30 cellular contexts compared by ENCODE assay signal in genomic region chrY:19947702-19948101, GRCh38.
"Had no signal": no experiment of that assay in that cellular context is flagged by ENCODE, and none has a peak within 500 bp of the region (broad histone marks: within the 10 kb centered on the region; RNA-seq: fewer than 3 reads in every experiment).

No MANE protein-coding gene starts in this region.

- H3K36me3 ChIP-seq: ovary, spleen, stomach, thoracic aorta, thyroid gland, tibial nerve, upper lobe of left lung, vagina had no signal

- H3K79me2 ChIP-seq: parathyroid adenoma had no signal

- H3K36me3 Mint-ChIP-seq: naive thymus-derived CD8-positive, alpha-beta T cell; natural killer cell treated with Interleukin-12 subunit alpha and Interleukin-12 subunit beta and Interleukin-15 and Interleukin-18, amount 100 ng/mL, for 72 hours; stimulated activated effector memory CD8-positive, alpha-beta T cell treated with anti-CD3 and anti-CD28 coated beads, Interleukin-12 subunit alpha, Interleukin-12 subunit beta, amount 100 ng/mL, for 72 hours; stimulated activated naive B cell treated with anti-CD40 and anti-IgM and Interleukin-4, amounts not matched to agents 10 μg/mL and 1 μg/mL and 100 μg/mL, for 72 hours had no signal

- H3K4me3 ChIP-seq: ovary, psoas muscle, skin epidermis, smooth muscle cell, spleen, stomach, thoracic aorta, thyroid gland, tibial nerve, upper lobe of left lung, vagina had no signal

- H3K4me1 Mint-ChIP-seq: naive thymus-derived CD8-positive, alpha-beta T cell; nephron progenitor cell; neural crest cell; stimulated activated effector memory CD8-positive, alpha-beta T cell treated with anti-CD3 and anti-CD28 coated beads, Interleukin-12 subunit alpha, Interleukin-12 subunit beta, amount 100 ng/mL, for 72 hours; stimulated activated naive B cell treated with anti-CD40 and anti-IgM and Interleukin-4, amounts not matched to agents 10 μg/mL and 1 μg/mL and 100 μg/mL, for 72 hours had no signal

- H3K9me3 Mint-ChIP-seq: naive thymus-derived CD8-positive, alpha-beta T cell; natural killer cell treated with Interleukin-12 subunit alpha and Interleukin-12 subunit beta and Interleukin-15 and Interleukin-18, amount 100 ng/mL, for 72 hours; nephron progenitor cell; neural crest cell; stimulated activated effector memory CD8-positive, alpha-beta T cell treated with anti-CD3 and anti-CD28 coated beads, Interleukin-12 subunit alpha, Interleukin-12 subunit beta, amount 100 ng/mL, for 72 hours; stimulated activated naive B cell treated with anti-CD40 and anti-IgM and Interleukin-4, amounts not matched to agents 10 μg/mL and 1 μg/mL and 100 μg/mL, for 72 hours; stimulated activated naive CD8-positive, alpha-beta T cell treated with anti-CD3 and anti-CD28 coated beads, Interleukin-15, Interleukin-2, amounts not matched to agents 100 ng/mL and 50 ng/mL, for 24 hours had no signal

- H2AFZ ChIP-seq: parathyroid adenoma had no signal

- H3K4me3 Mint-ChIP-seq: naive thymus-derived CD8-positive, alpha-beta T cell; natural killer cell treated with Interleukin-12 subunit alpha and Interleukin-12 subunit beta and Interleukin-15 and Interleukin-18, amount 100 ng/mL, for 72 hours; nephron progenitor cell; neural crest cell; stimulated activated effector memory CD8-positive, alpha-beta T cell treated with anti-CD3 and anti-CD28 coated beads, Interleukin-12 subunit alpha, Interleukin-12 subunit beta, amount 100 ng/mL, for 72 hours; stimulated activated naive B cell treated with anti-CD40 and anti-IgM and Interleukin-4, amounts not matched to agents 10 μg/mL and 1 μg/mL and 100 μg/mL, for 72 hours; stimulated activated naive CD8-positive, alpha-beta T cell treated with anti-CD3 and anti-CD28 coated beads, Interleukin-15, Interleukin-2, amounts not matched to agents 100 ng/mL and 50 ng/mL, for 24 hours had no signal

- ATAC-seq: naive thymus-derived CD8-positive, alpha-beta T cell; natural killer cell treated with Interleukin-12 subunit alpha and Interleukin-12 subunit beta and Interleukin-15 and Interleukin-18, amount 100 ng/mL, for 72 hours; psoas muscle; right cardiac atrium; sciatic nerve; stimulated activated effector memory CD8-positive, alpha-beta T cell treated with anti-CD3 and anti-CD28 coated beads, Interleukin-12 subunit alpha, Interleukin-12 subunit beta, amount 100 ng/mL, for 72 hours; stimulated activated naive B cell treated with anti-CD40 and anti-IgM and Interleukin-4, amounts not matched to agents 10 μg/mL and 1 μg/mL and 100 μg/mL, for 72 hours had no signal

- H3K27me3 Mint-ChIP-seq: natural killer cell treated with Interleukin-12 subunit alpha and Interleukin-12 subunit beta and Interleukin-15 and Interleukin-18, amount 100 ng/mL, for 72 hours; progenitor cell of endocrine pancreas; stimulated activated naive B cell treated with anti-CD40 and anti-IgM and Interleukin-4, amounts not matched to agents 10 μg/mL and 1 μg/mL and 100 μg/mL, for 72 hours; stimulated activated naive CD8-positive, alpha-beta T cell treated with anti-CD3 and anti-CD28 coated beads, Interleukin-15, Interleukin-2, amounts not matched to agents 100 ng/mL and 50 ng/mL, for 24 hours had no signal

- DNase-seq: naive thymus-derived CD8-positive, alpha-beta T cell; nephron progenitor cell; occipital lobe; ovary; posterior cingulate gyrus; psoas muscle; right cardiac atrium; spleen; stimulated activated CD4-positive, alpha-beta T cell treated with anti-CD3 and anti-CD28 coated beads, Interleukin-12 subunit alpha, Interleukin-12 subunit beta, amount 100 ng/mL, for 4 hours; stimulated activated CD4-positive, alpha-beta T cell treated with anti-CD3 and anti-CD28 coated beads, Interleukin-1b, Interleukin-23, amount 100 ng/mL, for 48 hours; stimulated activated CD4-positive, alpha-beta T cell treated with anti-CD3 and anti-CD28 coated beads, Interleukin-2, amount 100 ng/mL, for 48 hours; stimulated activated CD4-positive, alpha-beta T cell treated with anti-CD3 and anti-CD28 coated beads, Interleukin-4, amount 100 ng/mL, for 24 hours; stimulated activated naive B cell treated with anti-CD40 and anti-IgM and Interleukin-4, amounts not matched to agents 10 μg/mL and 1 μg/mL and 100 μg/mL, for 72 hours; stimulated activated naive CD4-positive, alpha-beta T cell treated with Interleukin-2 at 50 U/mL for 16 hours; stomach; thyroid gland; trophoblast cell; upper lobe of left lung had no signal

- H3K4me2 ChIP-seq: smooth muscle cell had no signal

- H3K27ac ChIP-seq: ovary, parathyroid adenoma, psoas muscle, skin epidermis, spleen, stomach, thoracic aorta, thyroid gland, tibial nerve, upper lobe of left lung, vagina had no signal

- H3K27me3 ChIP-seq: ovary, spleen, stomach, thyroid gland, tibial nerve, upper lobe of left lung, vagina had no signal

- H3K27ac Mint-ChIP-seq: naive thymus-derived CD8-positive, alpha-beta T cell; natural killer cell treated with Interleukin-12 subunit alpha and Interleukin-12 subunit beta and Interleukin-15 and Interleukin-18, amount 100 ng/mL, for 72 hours; nephron progenitor cell; progenitor cell of endocrine pancreas; stimulated activated effector memory CD8-positive, alpha-beta T cell treated with anti-CD3 and anti-CD28 coated beads, Interleukin-12 subunit alpha, Interleukin-12 subunit beta, amount 100 ng/mL, for 72 hours; stimulated activated naive B cell treated with anti-CD40 and anti-IgM and Interleukin-4, amounts not matched to agents 10 μg/mL and 1 μg/mL and 100 μg/mL, for 72 hours; stimulated activated naive CD8-positive, alpha-beta T cell treated with anti-CD3 and anti-CD28 coated beads, Interleukin-15, Interleukin-2, amounts not matched to agents 100 ng/mL and 50 ng/mL, for 24 hours had no signal

- H3K4me1 ChIP-seq: parathyroid adenoma, psoas muscle, spleen, stomach, thyroid gland, tibial nerve, upper lobe of left lung, vagina had no signal

- H3K9ac ChIP-seq: parathyroid adenoma had no signal

- H3K9me3 ChIP-seq: ovary, psoas muscle, spleen, stomach, thoracic aorta, thyroid gland, tibial nerve, upper lobe of left lung, vagina had no signal
